In the genomic region with DNA sequence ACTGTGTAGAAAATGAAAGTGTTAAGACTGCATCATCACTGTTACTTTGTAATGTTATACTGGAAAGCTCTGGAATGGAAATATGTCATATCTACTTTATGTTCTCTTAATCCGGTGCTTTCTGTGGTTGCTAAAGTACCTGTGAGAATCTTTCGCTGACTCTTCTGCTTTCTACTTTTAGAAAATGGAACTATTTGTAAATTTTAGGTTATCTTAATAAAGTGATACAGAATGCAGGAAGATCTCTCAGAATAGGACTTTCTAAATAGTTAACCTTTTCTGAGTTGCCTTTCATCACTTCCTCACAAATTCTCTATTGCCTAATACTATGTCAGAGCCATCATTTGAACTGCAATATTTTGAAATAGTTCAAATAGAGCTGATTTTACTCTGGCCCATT, we compare ENCODE assay signal across 12 cellular contexts.
DNase-seq lines count a peak whose midpoint lies in the region; ATAC-seq, FAIRE-seq and TF ChIP-seq lines count a peak whose summit lies in the region.
"Had no signal": no experiment of that assay in that cellular context is flagged by ENCODE, and none has a peak within 500 bp of the region (broad histone marks: within the 10 kb centered on the region; RNA-seq: fewer than 3 reads in every experiment).

No MANE protein-coding gene starts in this region.

- peak; percentile 87 for ATAC-seq in GM18498 (IDR thresholded peaks at IDR 0.05; ENCODE audit: unreplicated experiment)
- peak; percentile 82 for ATAC-seq in GM21526 (IDR thresholded peaks at IDR 0.05; ENCODE audit: low FRiP score, unreplicated experiment)
- peak; percentile 83 for ATAC-seq in HG03439 (IDR thresholded peaks at IDR 0.05; ENCODE audit: unreplicated experiment)
- ATAC-seq in HG02571 (IDR thresholded peaks at IDR 0.05; ENCODE audit: unreplicated experiment), result no peak
- ATAC-seq: CD8-positive, alpha-beta T cell had no signal

- TF ChIP-seq CTCF in choroid plexus epithelial cell (conservative IDR thresholded peaks at IDR 0.05; ENCODE audit: low read depth, low read length), result no peak

- no peak for FAIRE-seq in H54 (lab: Jason Lieb, UNC)

- DNase-seq in choroid plexus epithelial cell (ENCODE audit: low read depth) (peak; percentile 32), H4 (ENCODE audit: low spot score) (no peak), cerebellar nuclear complex (lab: John Stamatoyannopoulos, UW) (no peak), H54 (ENCODE audit: insufficient read length, low spot score) (no peak)
- DNase-seq: activated CD4-positive, CD25-positive, alpha-beta regulatory T cell treated with anti-CD3 and anti-CD28 coated beads, Interleukin-2, amount 50 U/mL, for 72 hours; amygdala; CD8-positive, alpha-beta T cell had no signal

- TF ChIP-seq POLR2A in H54 (IDR thresholded peaks at IDR 0.05; ENCODE audit: low read depth, low read length), result no peak

- no peak overlapping the region for H3K4me3 ChIP-seq in choroid plexus epithelial cell (ENCODE audit: low read depth, low read length)
- H3K4me3 ChIP-seq: esophagus muscularis mucosa had no signal
